22 cellular contexts compared by ENCODE assay signal in the genomic region with DNA sequence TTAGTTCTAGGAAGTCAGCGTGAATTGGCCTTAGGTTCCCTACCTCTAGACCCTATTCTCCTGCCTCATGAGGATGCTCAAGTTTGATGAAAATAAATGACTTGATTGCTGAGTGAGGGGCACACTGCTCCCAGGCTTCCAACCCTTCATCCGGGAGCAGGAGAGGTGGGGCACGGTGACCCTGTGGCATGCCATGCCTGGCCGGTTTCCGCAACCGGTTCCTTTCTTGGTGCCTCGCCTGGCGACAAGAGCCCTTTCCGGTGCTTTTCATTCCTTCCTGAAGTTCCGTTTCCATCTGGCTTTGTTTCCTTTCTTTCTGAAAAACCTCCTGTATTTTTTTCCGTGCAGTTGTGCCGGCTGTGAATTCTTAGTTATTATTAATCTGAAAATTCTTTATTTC.
"Had no signal": no experiment of that assay in that cellular context is flagged by ENCODE, and none has a peak within 500 bp of the region (broad histone marks: within the 10 kb centered on the region; RNA-seq: fewer than 3 reads in every experiment).

No MANE protein-coding gene starts in this region.

- H3K27ac Mint-ChIP-seq: activated naive CD8-positive, alpha-beta T cell; activated T-cell treated with anti-CD3 and anti-CD28 coated beads, Interleukin-2, amount 50 U/mL, for 72 hours; neural progenitor cell had no signal

- ATAC-seq: activated T-cell treated with anti-CD3 and anti-CD28 coated beads, Interleukin-2, amount 50 U/mL, for 72 hours; effector memory CD8-positive, alpha-beta T cell; esophagus mucosa; left lung had no signal

- H3K36me3 ChIP-seq: neural progenitor cell had no signal

- H3K27ac ChIP-seq: ascending aorta, cardiac muscle cell, coronary artery, neural progenitor cell, right atrium auricular region, tibial nerve had no signal

- H3K9me3 ChIP-seq: ascending aorta, left lung, right atrium auricular region, tibial nerve had no signal

- DNase-seq: activated CD4-positive, alpha-beta T cell treated with anti-CD3 and anti-CD28 coated beads for 1 hour; activated CD4-positive, alpha-beta T cell treated with anti-CD3 and anti-CD28 coated beads, Interleukin-2, amount 50 U/mL, for 1 hour; activated effector memory CD4-positive, alpha-beta T cell treated with Interleukin-2 at 50 U/mL for 16 hours; activated naive CD4-positive, alpha-beta T cell treated with Interleukin-2 at 50 U/mL for 16 hours; activated T-cell treated with anti-CD3 and anti-CD28 coated beads for 4 hours; activated T-cell treated with anti-CD3 and anti-CD28 coated beads, Interleukin-2, amount 50 U/mL, for 72 hours; effector memory CD8-positive, alpha-beta T cell; foreskin fibroblast; left lung; naive B cell; occipital lobe; stimulated activated naive CD4-positive, alpha-beta T cell treated with Interleukin-2 at 50 U/mL for 16 hours; T-helper 2 cell had no signal

- H3K4me3 Mint-ChIP-seq: activated naive CD8-positive, alpha-beta T cell; activated T-cell treated with anti-CD3 and anti-CD28 coated beads, Interleukin-2, amount 50 U/mL, for 72 hours; brain; effector memory CD8-positive, alpha-beta T cell; naive B cell; neural progenitor cell had no signal

- H3K9me3 Mint-ChIP-seq: activated T-cell treated with anti-CD3 and anti-CD28 coated beads, Interleukin-2, amount 50 U/mL, for 72 hours; brain; effector memory CD8-positive, alpha-beta T cell; naive B cell; neural progenitor cell had no signal

- H3K4me3 ChIP-seq: ascending aorta, cardiac muscle cell, coronary artery, left lung, neural progenitor cell, right atrium auricular region, tibial nerve had no signal

- H3K4me1 ChIP-seq: ascending aorta, neural progenitor cell, tibial nerve had no signal

- H3K27me3 Mint-ChIP-seq: activated naive CD8-positive, alpha-beta T cell; effector memory CD8-positive, alpha-beta T cell; naive B cell had no signal

- H3K27me3 ChIP-seq: ascending aorta, cardiac muscle cell, left lung, neural progenitor cell, right atrium auricular region, tibial nerve had no signal

- H3K4me1 Mint-ChIP-seq: brain had no signal
